ENCODE assay signal across 7 cellular contexts in genomic region chr17:57832711-57833596, GRCh38. TPM values are rescaled to one million over a fixed set of nuclear protein-coding genes. Genes with fewer than 3 reads are reported as not detected.
DNase-seq lines count a peak whose midpoint lies in the region; ATAC-seq and TF ChIP-seq lines count a peak whose summit lies in the region.

No MANE protein-coding gene starts in this region.

- H3K4me1 ChIP-seq in aorta (ENCODE audit: control insufficient read depth in 1 of 2, insufficient read depth in 2 of 2, low read length in 2 of 2), result peaks cover 0 to 2% of the 10 kb centered on the region in 2 donors

- WGBS in aorta, 2 donors, result 6 to 7% methylated on average over 21 of the region's 21 CpGs

- no peaks in the 10 kb centered on the region for H3K27me3 ChIP-seq in aorta (ENCODE audit: control insufficient read depth in 1 of 2, insufficient read depth in 2 of 2, low read length in 1 of 2)

- TF ChIP-seq CTCF in astrocyte of the spinal cord (IDR thresholded peaks at IDR 0.05; ENCODE audit: low read depth, low read length), result peak; percentile 88

- no peaks in the 10 kb centered on the region for H3K36me3 ChIP-seq in aorta (ENCODE audit: control insufficient read depth in 1 of 2, insufficient read depth in 2 of 2, low read length in 1 of 2)

- H3K4me3 ChIP-seq in astrocyte of the spinal cord (ENCODE audit: low read depth, low read length) (peak overlapping the region; percentile 29), aorta (ENCODE audit: low read length in 2 of 2) (peak overlapping the region; percentile 37 to 81)

- no peaks in the 10 kb centered on the region for H3K9me3 ChIP-seq in aorta (ENCODE audit: control insufficient read depth, low read length)

- intact Hi-C loops in aorta (cut with DNase I), result loop anchor here (5.0 to 10.0 kb wide), 3 partner anchors 236 to 701 kb away; no protein-coding TSS in a partner anchor

- in situ Hi-C loops in astrocyte of the spinal cord (cut with HindIII; ENCODE audit: low sequenced_read_pairs), result no loop called here

- ATAC-seq in GM18511 (IDR thresholded peaks at IDR 0.05; ENCODE audit: unreplicated experiment), result peak; percentile 63
- ATAC-seq in aorta (ENCODE audit: low FRiP score), result peak; percentile 88

- H3K27ac ChIP-seq in aorta (ENCODE audit: low read depth in 1 of 2, low read length in 2 of 2), result peak overlapping the region in 1 of 2 donors; percentile 77

- DNase-seq in NCI-H146 treated with DMSO at 0.1 percent for 48 hours (lab: John Stamatoyannopoulos, UW; ENCODE audit: unreplicated experiment), result peak; percentile 83
- peak; percentile 67 for DNase-seq in T-helper 9 cell
- DNase-seq in astrocyte of the spinal cord (ENCODE audit: low read depth, low spot score), result peak; percentile 78
- peak; percentile 47 for DNase-seq in iPS DF 19.7 (ENCODE audit: low read depth, low spot score)
- DNase-seq in retina, result peak; percentile 90
- DNase-seq in aorta, result peak; percentile 70 to 85

RNA-seq across cellular contexts. Expression of gene MRPS23, which starts 16.9 kb away (rescaled TPM):
- total RNA-seq in aorta, result 10 to 100 TPM; 21.6 to 22.8 TPM
- polyA plus RNA-seq in aorta, result 10 to 100 TPM; 22.5 to 39.9 TPM
